18 cellular contexts compared by ENCODE assay signal in the genomic region with DNA sequence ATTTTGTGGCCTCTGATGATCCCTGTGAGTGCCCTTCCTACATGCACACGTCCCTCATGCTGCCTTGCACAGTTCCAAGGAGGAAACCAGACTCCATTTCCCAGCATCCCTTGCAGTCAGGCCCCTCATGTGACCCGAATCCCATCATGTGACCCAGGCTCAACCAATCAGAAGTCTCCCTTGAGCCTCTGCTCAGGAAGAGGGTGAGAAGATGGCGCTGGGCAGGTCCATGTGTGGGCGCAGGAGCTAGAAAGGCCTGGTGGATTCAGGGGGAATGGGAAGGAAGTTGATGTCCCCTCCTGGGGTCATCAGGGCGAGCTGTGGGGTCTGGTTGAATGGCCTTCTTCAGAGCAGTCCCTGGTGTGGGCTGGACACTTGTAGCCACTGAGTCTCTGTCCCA.
DNase-seq lines count a peak whose midpoint lies in the region; ATAC-seq and TF ChIP-seq lines count a peak whose summit lies in the region.
"Had no signal": no experiment of that assay in that cellular context is flagged by ENCODE, and none has a peak within 500 bp of the region (broad histone marks: within the 10 kb centered on the region; RNA-seq: fewer than 3 reads in every experiment).

No MANE protein-coding gene starts in this region.

- no peak overlapping the region for H2AFZ ChIP-seq in DND-41 (ENCODE audit: low read depth, low read length)
- H2AFZ ChIP-seq: GM23338 had no signal

- H3K4me1 ChIP-seq in DND-41 (ENCODE audit: insufficient read depth, low read length), result no peaks in the 10 kb centered on the region

- H3K4me3 ChIP-seq in DND-41 (ENCODE audit: low read depth in 1 of 2, low read length in 2 of 2), result no peak overlapping the region
- H3K4me3 ChIP-seq: GM23338 had no signal

- ATAC-seq in DND-41 (ENCODE audit: insufficient read depth, low read depth) (no peak), HG03439 (IDR thresholded peaks at IDR 0.05; ENCODE audit: unreplicated experiment) (no peak)
- ATAC-seq: GM23338, Right ventricle myocardium inferior had no signal

- no peak overlapping the region for H3K27ac ChIP-seq in DND-41 (ENCODE audit: low read length)

- H3K79me2 ChIP-seq in DND-41 (ENCODE audit: insufficient read depth, low read length), result no peaks in the 10 kb centered on the region

- no peak overlapping the region for H3K9ac ChIP-seq in DND-41 (ENCODE audit: low read depth, low read length)

- no peak for TF ChIP-seq CTCF in DND-41 (IDR thresholded peaks at IDR 0.05; ENCODE audit: borderline replicate concordance, extremely low read depth, low read length, poor library complexity, severe bottlenecking)

- H3K9me3 ChIP-seq in DND-41 (ENCODE audit: insufficient read depth, low read length, severe bottlenecking), result no peaks in the 10 kb centered on the region

- DNase-seq in DMS53 (lab: John Stamatoyannopoulos, UW), result peak; percentile 42
- DNase-seq in DMS53 treated with DMSO at 0.1 percent for 48 hours (lab: John Stamatoyannopoulos, UW; ENCODE audit: unreplicated experiment), result no peak
- DNase-seq in DND-41, result peak; percentile 15
- peak; percentile 25 for DNase-seq in NCI-H2171 treated with DMSO at 0.1 percent for 48 hours (lab: John Stamatoyannopoulos, UW)
- peak; percentile 17 to 32 for DNase-seq in erythroblast (lab: John Stamatoyannopoulos, UW)
- DNase-seq in GDM1 (lab: John Stamatoyannopoulos, UW), result no peak
- DNase-seq in NCI-H524 treated with DMSO at 0.1 percent for 48 hours (lab: John Stamatoyannopoulos, UW), result no peak
- DNase-seq: 8988T; caudate nucleus; effector CD4-positive, alpha-beta T cell; MM.1S; NCI-H2081; stimulated activated CD4-positive, alpha-beta T cell treated with anti-CD3 and anti-CD28 coated beads, Interleukin-12 subunit alpha, Interleukin-12 subunit beta, amount 100 ng/mL, for 4 hours; stimulated activated naive CD4-positive, alpha-beta T cell; trophoblast cell had no signal

- no peaks in the 10 kb centered on the region for H3K27me3 ChIP-seq in DND-41 (ENCODE audit: insufficient read depth, low read length, poor library complexity)

- H4K20me1 ChIP-seq in DND-41 (ENCODE audit: insufficient read depth, low read length), result no peaks in the 10 kb centered on the region

- no peak overlapping the region for H3K4me2 ChIP-seq in DND-41 (ENCODE audit: insufficient read depth, low read length)
- H3K4me2 ChIP-seq: GM23338 had no signal

- H3K36me3 ChIP-seq in DND-41 (ENCODE audit: insufficient read depth, low read length), result no peaks in the 10 kb centered on the region

- TF ChIP-seq POLR2A in erythroblast (IDR thresholded peaks at IDR 0.05; ENCODE audit: low read length), result no peak

Comparison
In these comparisons a context has a peak if more than half of its experiments do, and no peak if none do; other contexts are left out.
1. DNase-seq: peak in DMS53 (single experiment), DND-41 (single experiment), NCI-H2171 treated with DMSO at 0.1 percent for 48 hours (single experiment) and erythroblast (2 of 2); none in DMS53 treated with DMSO at 0.1 percent for 48 hours (single experiment), GDM1 (single experiment) and NCI-H524 treated with DMSO at 0.1 percent for 48 hours (single experiment).